In genomic region chr20:46308258-46309157, GRCh38 we compare ENCODE assay signal across 8 cellular contexts. TPM values are rescaled to one million over a fixed set of nuclear protein-coding genes. Genes with fewer than 3 reads are reported as not detected.
DNase-seq lines count a peak whose midpoint lies in the region; ATAC-seq and TF ChIP-seq lines count a peak whose summit lies in the region.

Gene CDH22 (minus strand): TSS chr20:46308498. CDS start chr20:46251294, 57,204 bp downstream.

- H3K9me3 ChIP-seq in Caco-2: no peaks in the 10 kb centered on the region
- no peaks in the 10 kb centered on the region for H3K9me3 ChIP-seq in RWPE2 (ENCODE audit: severe bottlenecking)
- H3K9me3 ChIP-seq in right atrium auricular region: no peaks in the 10 kb centered on the region

- DNase-seq in Caco-2 (peak; percentile 73 to 81), RWPE2 (ENCODE audit: low spot score) (no peak), amygdala (lab: John Stamatoyannopoulos, UW) (peak in 47 of 56 donors; percentile 17 to 83 (median 55)), right atrium auricular region (ENCODE audit: low spot score) (no peak), amniotic stem cell (lab: John Stamatoyannopoulos, UW) (no peak)

- H3K9me3 Mint-ChIP-seq in Caco-2 (ENCODE audit: unreplicated experiment) (no peaks in the 10 kb centered on the region), IgD-negative memory B cell (no peaks in the 10 kb centered on the region)

- H3K36me3 ChIP-seq in Caco-2 (ENCODE audit: control insufficient read depth, insufficient read depth, low read length) (no peaks in the 10 kb centered on the region), RWPE2 (ENCODE audit: low read depth) (no peaks in the 10 kb centered on the region), right atrium auricular region (no peaks in the 10 kb centered on the region), rectal smooth muscle tissue (ENCODE audit: control insufficient read depth, insufficient read depth, low read length) (no peaks in the 10 kb centered on the region)

- H3K4me3 ChIP-seq in Caco-2 (ENCODE audit: low read depth, low read length) (peak within 1 kb of the TSS; percentile 46), RWPE2 (ENCODE audit: severe bottlenecking) (peak within 1 kb of the TSS; percentile 29), right atrium auricular region (peak within 1 kb of the TSS; percentile 32 to 52), rectal smooth muscle tissue (ENCODE audit: low read length) (peak within 1 kb of the TSS; percentile 55)

- peak within 1 kb of the TSS; percentile 57 for H3K4me3 Mint-ChIP-seq in Caco-2 (ENCODE audit: unreplicated experiment)
- H3K4me3 Mint-ChIP-seq in IgD-negative memory B cell: peak within 1 kb of the TSS; percentile 64 to 85 (median 80)

- H3K4me1 ChIP-seq in Caco-2: peaks cover 15% of the 10 kb centered on the region
- no peaks in the 10 kb centered on the region for H3K4me1 ChIP-seq in RWPE2 (ENCODE audit: insufficient read depth, poor library complexity, severe bottlenecking)
- peaks cover 0 to 34% of the 10 kb centered on the region in 2 donors for H3K4me1 ChIP-seq in right atrium auricular region
- H3K4me1 ChIP-seq in rectal smooth muscle tissue (ENCODE audit: control insufficient read depth, insufficient read depth, low read length): no peaks in the 10 kb centered on the region

- no peaks in the 10 kb centered on the region for H3K36me3 Mint-ChIP-seq in Caco-2 (ENCODE audit: insufficient read depth, unreplicated experiment)
- no peaks in the 10 kb centered on the region for H3K36me3 Mint-ChIP-seq in IgD-negative memory B cell

- H3K27ac ChIP-seq in RWPE2 (ENCODE audit: poor library complexity, severe bottlenecking) (no peak within 1 kb of the TSS), right atrium auricular region (no peak within 1 kb of the TSS), rectal smooth muscle tissue (ENCODE audit: low read depth, low read length) (no peak within 1 kb of the TSS)

- no peak within 1 kb of the TSS for H3K9ac ChIP-seq in rectal smooth muscle tissue (ENCODE audit: low read length)

- H3K27me3 Mint-ChIP-seq in Caco-2 (ENCODE audit: insufficient read depth, unreplicated experiment) (peaks cover 40% of the 10 kb centered on the region), IgD-negative memory B cell (peaks cover 55% of the 10 kb centered on the region)

- POLR2A ChIA-PET in Caco-2 (lab: Charles Lee): no interaction called here

- H3K27me3 ChIP-seq in Caco-2 (replicated peaks; ENCODE audit: control insufficient read depth, insufficient read depth, low read length): peaks cover 22% of the 10 kb centered on the region
- H3K27me3 ChIP-seq in RWPE2 (ENCODE audit: insufficient read depth, poor library complexity, severe bottlenecking): peaks cover 96% of the 10 kb centered on the region
- H3K27me3 ChIP-seq in right atrium auricular region: peaks cover 6 to 30% of the 10 kb centered on the region in 2 donors
- peaks cover 51% of the 10 kb centered on the region for H3K27me3 ChIP-seq in rectal smooth muscle tissue (ENCODE audit: control insufficient read depth, insufficient read depth, low read length)

- intact Hi-C loops in Caco-2 (cut with micrococcal nuclease; ENCODE audit: unreplicated experiment): loop anchor here (5.0 kb wide), 2 partner anchors 54 to 176 kb away; no protein-coding TSS in a partner anchor

- peak; percentile 70 for ATAC-seq in RWPE2 (ENCODE audit: low read depth)
- no peak for ATAC-seq in HG03045 (IDR thresholded peaks at IDR 0.05; ENCODE audit: unreplicated experiment)

- no TSS peak for BruUV-seq in Caco-2 (replicated peaks; lab: Mats Ljungman, UMichigan)

- H3K4me1 Mint-ChIP-seq in Caco-2 (ENCODE audit: low read depth, unreplicated experiment) (peaks cover 15% of the 10 kb centered on the region), IgD-negative memory B cell (peaks cover 0 to 6% (median 1%) of the 10 kb centered on the region in 3 donors)

- H3K27ac Mint-ChIP-seq in Caco-2 (ENCODE audit: unreplicated experiment) (no peak within 1 kb of the TSS), IgD-negative memory B cell (peak within 1 kb of the TSS in 1 of 3 donors; percentile 18)

- CTCF ChIA-PET in Caco-2 (lab: Charles Lee): interaction anchor here (0.6 to 2.3 kb wide), 5 partner anchors 12 to 110 kb away, joined by 3 to 23 read pairs (median 3); partner anchors contain the start of gene ELMO2

- peak; percentile 56 to 84 for TF ChIP-seq CTCF in Caco-2 (IDR thresholded peaks at IDR 0.05; ENCODE audit: insufficient read depth in 1 of 2, low read depth in 1 of 2, low read length in 1 of 2, severe bottlenecking in 1 of 2, unreplicated experiment in 1 of 2)
- peak; percentile 79 for TF ChIP-seq CTCF in RWPE2 (IDR thresholded peaks at IDR 0.05; ENCODE audit: poor library complexity, severe bottlenecking)
- peak; percentile 48 to 62 for TF ChIP-seq CTCF in right atrium auricular region (IDR thresholded peaks at IDR 0.05)

RNA-seq across cellular contexts. Expression of gene CDH22, which starts in this region (rescaled TPM):
- total RNA-seq in Caco-2 (2022) (0.11 TPM in 1 of 2 replicates, not detected in the other), right atrium auricular region (1 to 10 TPM in 1 of 2 donors, under 1 TPM in 1; 0.67 to 4.4 TPM)
- polyA plus RNA-seq in IgD-negative memory B cell: not detected

Comparison
In these comparisons a context has a peak if more than half of its experiments do, and no peak if none do; other contexts are left out.
1. Peak in DNase-seq and H3K4me3 ChIP-seq in Caco-2; RNA of the gene not detected or under 1 TPM.
2. DNase-seq: peak in amygdala (47 of 56); none in RWPE2 (single experiment), right atrium auricular region (single experiment) and amniotic stem cell (single experiment).
3. Peak in every context shown above with its lines, with median percentiles within 50 percentile points of each other: H3K4me3 ChIP-seq and CTCF ChIP-seq.